ENCODE assay signal across 1 cellular context in genomic region chr20:18793625-18794427, GRCh38.
TF ChIP-seq lines count a peak whose summit lies in the region.

No MANE protein-coding gene starts in this region.

TF ChIP-seq in HepG2, 621 proteins besides CTCF, POLR2A, EP300 and RAD21 (continued from another document and continues in another):
- TF ChIP-seq, protein P1, sequence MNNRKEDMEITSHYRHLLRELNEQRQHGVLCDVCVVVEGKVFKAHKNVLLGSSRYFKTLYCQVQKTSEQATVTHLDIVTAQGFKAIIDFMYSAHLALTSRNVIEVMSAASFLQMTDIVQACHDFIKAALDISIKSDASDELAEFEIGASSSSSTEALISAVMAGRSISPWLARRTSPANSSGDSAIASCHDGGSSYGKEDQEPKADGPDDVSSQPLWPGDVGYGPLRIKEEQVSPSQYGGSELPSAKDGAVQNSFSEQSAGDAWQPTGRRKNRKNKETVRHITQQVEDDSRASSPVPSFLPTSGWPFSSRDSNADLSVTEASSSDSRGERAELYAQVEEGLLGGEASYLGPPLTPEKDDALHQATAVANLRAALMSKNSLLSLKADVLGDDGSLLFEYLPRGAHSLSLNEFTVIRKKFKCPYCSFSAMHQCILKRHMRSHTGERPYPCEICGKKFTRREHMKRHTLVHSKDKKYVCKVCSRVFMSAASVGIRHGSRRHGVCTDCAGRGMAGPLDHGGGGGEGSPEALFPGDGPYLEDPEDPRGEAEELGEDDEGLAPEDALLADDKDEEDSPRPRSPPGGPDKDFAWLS (CRISPR knock-in tag; IDR thresholded peaks at IDR 0.05; ENCODE audit: borderline replicate concordance) = no peak
- TF ChIP-seq TEAD3 (CRISPR knock-in tag; optimal IDR thresholded peaks at IDR 0.05; ENCODE audit: borderline replicate concordance) (peak; percentile 73), ZNF781 (CRISPR knock-in tag; IDR thresholded peaks at IDR 0.05; ENCODE audit: borderline replicate concordance, not compliant biosample characterization) (peak; percentile 87), SRSF1 (optimal IDR thresholded peaks at IDR 0.05; ENCODE audit: low read depth, low read length) (peak; percentile 93), PITX1 (CRISPR knock-in tag; IDR thresholded peaks at IDR 0.05) (peak; percentile 85; the same call in 1 of the 2 replicates), HNF4A (CRISPR knock-in tag; IDR thresholded peaks at IDR 0.05) (no peak; the same call in 1 of the 2 replicates), SMAD3 (CRISPR knock-in tag; IDR thresholded peaks at IDR 0.05) (peak; percentile 89), ZNF547 (CRISPR knock-in tag; IDR thresholded peaks at IDR 0.05) (peak; percentile 60; the same call in 1 of the 2 replicates), FOXM1 (CRISPR knock-in tag; IDR thresholded peaks at IDR 0.05) (peak; percentile 42; the same call in 1 of the 2 replicates), ZNF24 (IDR thresholded peaks at IDR 0.05) (no peak), ZNF563 (CRISPR knock-in tag; IDR thresholded peaks at IDR 0.05) (peak; percentile 84; the same call in 1 of the 2 replicates), ZNF235 (CRISPR knock-in tag; IDR thresholded peaks at IDR 0.05; ENCODE audit: borderline replicate concordance) (peak; percentile 67; the same call in 1 of the 2 replicates), CENPT (CRISPR knock-in tag; IDR thresholded peaks at IDR 0.05; ENCODE audit: low read depth) (no peak; the same call in 1 of the 2 replicates), JUN (CRISPR knock-in tag; IDR thresholded peaks at IDR 0.05) (peak; percentile 66; the same call in 1 of the 2 replicates), NFE2L2 (IDR thresholded peaks at IDR 0.05; ENCODE audit: low read length) (no peak), SP1 (IDR thresholded peaks at IDR 0.05) (no peak), SP1 (CRISPR knock-in tag; IDR thresholded peaks at IDR 0.05) (peak; percentile 71), ZNF256 (CRISPR knock-in tag; conservative IDR thresholded peaks at IDR 0.05) (peak; percentile 88; the same call in 1 of the 2 replicates), PAX8 (CRISPR knock-in tag; IDR thresholded peaks at IDR 0.05; ENCODE audit: borderline replicate concordance) (0 out of 2 replicates have a peak, but pooled peaks have one; percentile 58), IKZF1 (IDR thresholded peaks at IDR 0.05) (no peak), ZBTB14 (CRISPR knock-in tag; IDR thresholded peaks at IDR 0.05) (no peak), FOXK1 (CRISPR knock-in tag; IDR thresholded peaks at IDR 0.05; ENCODE audit: borderline replicate concordance, low read depth) (peak; percentile 99), TGIF2 (CRISPR knock-in tag; IDR thresholded peaks at IDR 0.05) (peak; percentile 81), RFX1 (IDR thresholded peaks at IDR 0.05) (no peak), ZNF788 (CRISPR knock-in tag; IDR thresholded peaks at IDR 0.05; ENCODE audit: borderline replicate concordance) (peak; percentile 95), KAT8 (CRISPR knock-in tag; IDR thresholded peaks at IDR 0.05) (peak; percentile 99), MYPOP (CRISPR knock-in tag; IDR thresholded peaks at IDR 0.05) (no peak), HNF1A (IDR thresholded peaks at IDR 0.05; ENCODE audit: low read depth) (0 out of 2 replicates have a peak, but pooled peaks have one; percentile 12), HNF1A (CRISPR knock-in tag; IDR thresholded peaks at IDR 0.05; ENCODE audit: borderline replicate concordance) (peak; percentile 78; the same call in 1 of the 2 replicates), ZNF766 (CRISPR knock-in tag; IDR thresholded peaks at IDR 0.05; ENCODE audit: borderline replicate concordance) (peak; percentile 96), GATAD1 (CRISPR knock-in tag; IDR thresholded peaks at IDR 0.05) (peak; percentile 93), FOXP1 (IDR thresholded peaks at IDR 0.05) (no peak), FOXP1 (CRISPR knock-in tag; IDR thresholded peaks at IDR 0.05) (no peak), BCL6 (CRISPR knock-in tag; IDR thresholded peaks at IDR 0.05) (peak; percentile 26; the same call in 1 of the 2 replicates), ZNF317 (CRISPR knock-in tag; IDR thresholded peaks at IDR 0.05) (0 out of 2 replicates have a peak, but pooled peaks have one; percentile 65), GATA4 (IDR thresholded peaks at IDR 0.05; ENCODE audit: borderline replicate concordance, low read depth) (0 out of 2 replicates have a peak, but pooled peaks have one; percentile 26), NR2F6 (IDR thresholded peaks at IDR 0.05) (peak; percentile 26; the same call in 1 of the 2 replicates), NR2F6 (CRISPR knock-in tag; IDR thresholded peaks at IDR 0.05) (peak; percentile 44; the same call in 1 of the 2 replicates), ZBED4 (CRISPR knock-in tag; IDR thresholded peaks at IDR 0.05; ENCODE audit: borderline replicate concordance) (no peak), ZNF225 (CRISPR knock-in tag; IDR thresholded peaks at IDR 0.05) (peak; percentile 83), ISX (CRISPR knock-in tag; conservative IDR thresholded peaks at IDR 0.05) (peak; percentile 90; the same call in 1 of the 2 replicates), SMYD3 (CRISPR knock-in tag; IDR thresholded peaks at IDR 0.05) (peak; percentile 41; the same call in 1 of the 2 replicates), FOXO1 (CRISPR knock-in tag; IDR thresholded peaks at IDR 0.05) (peak; percentile 92), ZNF432 (CRISPR knock-in tag; IDR thresholded peaks at IDR 0.05; ENCODE audit: borderline replicate concordance) (no peak), ZNF264 (CRISPR knock-in tag; IDR thresholded peaks at IDR 0.05) (peak; percentile 88), ZNF878 (CRISPR knock-in tag; IDR thresholded peaks at IDR 0.05) (no peak)
- TF ChIP-seq, protein P2, sequence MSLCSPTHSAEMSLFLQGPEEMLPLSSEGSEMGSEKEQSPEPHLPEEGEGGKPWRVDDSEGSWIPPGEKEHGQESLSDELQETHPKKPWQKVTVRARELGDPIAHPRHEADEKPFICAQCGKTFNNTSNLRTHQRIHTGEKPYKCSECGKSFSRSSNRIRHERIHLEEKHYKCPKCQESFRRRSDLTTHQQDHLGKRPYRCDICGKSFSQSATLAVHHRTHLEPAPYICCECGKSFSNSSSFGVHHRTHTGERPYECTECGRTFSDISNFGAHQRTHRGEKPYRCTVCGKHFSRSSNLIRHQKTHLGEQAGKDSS (CRISPR knock-in tag; IDR thresholded peaks at IDR 0.05; ENCODE audit: borderline replicate concordance, low read depth) = peak; percentile 92
- TF ChIP-seq, protein P3, sequence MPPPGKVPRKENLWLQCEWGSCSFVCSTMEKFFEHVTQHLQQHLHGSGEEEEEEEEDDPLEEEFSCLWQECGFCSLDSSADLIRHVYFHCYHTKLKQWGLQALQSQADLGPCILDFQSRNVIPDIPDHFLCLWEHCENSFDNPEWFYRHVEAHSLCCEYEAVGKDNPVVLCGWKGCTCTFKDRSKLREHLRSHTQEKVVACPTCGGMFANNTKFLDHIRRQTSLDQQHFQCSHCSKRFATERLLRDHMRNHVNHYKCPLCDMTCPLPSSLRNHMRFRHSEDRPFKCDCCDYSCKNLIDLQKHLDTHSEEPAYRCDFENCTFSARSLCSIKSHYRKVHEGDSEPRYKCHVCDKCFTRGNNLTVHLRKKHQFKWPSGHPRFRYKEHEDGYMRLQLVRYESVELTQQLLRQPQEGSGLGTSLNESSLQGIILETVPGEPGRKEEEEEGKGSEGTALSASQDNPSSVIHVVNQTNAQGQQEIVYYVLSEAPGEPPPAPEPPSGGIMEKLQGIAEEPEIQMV (CRISPR knock-in tag; IDR thresholded peaks at IDR 0.05; ENCODE audit: low read depth) = peak; percentile 86; the same call in 1 of the 2 replicates
- TF ChIP-seq, protein P4, sequence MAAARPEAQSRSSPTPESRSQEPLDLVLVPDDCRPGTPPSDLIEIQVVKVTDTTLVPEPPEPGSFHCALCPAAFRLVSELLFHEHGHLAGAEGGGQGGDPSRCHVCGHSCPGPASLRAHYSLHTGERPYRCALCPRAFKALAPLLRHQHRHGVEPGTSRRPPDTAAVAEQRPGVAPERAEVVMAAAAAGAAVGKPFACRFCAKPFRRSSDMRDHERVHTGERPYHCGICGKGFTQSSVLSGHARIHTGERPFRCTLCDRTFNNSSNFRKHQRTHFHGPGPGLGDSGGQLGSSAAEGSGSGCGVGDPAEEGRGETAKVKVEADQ (CRISPR knock-in tag; IDR thresholded peaks at IDR 0.05; ENCODE audit: borderline replicate concordance) = peak; percentile 99
- TF ChIP-seq, protein P5, sequence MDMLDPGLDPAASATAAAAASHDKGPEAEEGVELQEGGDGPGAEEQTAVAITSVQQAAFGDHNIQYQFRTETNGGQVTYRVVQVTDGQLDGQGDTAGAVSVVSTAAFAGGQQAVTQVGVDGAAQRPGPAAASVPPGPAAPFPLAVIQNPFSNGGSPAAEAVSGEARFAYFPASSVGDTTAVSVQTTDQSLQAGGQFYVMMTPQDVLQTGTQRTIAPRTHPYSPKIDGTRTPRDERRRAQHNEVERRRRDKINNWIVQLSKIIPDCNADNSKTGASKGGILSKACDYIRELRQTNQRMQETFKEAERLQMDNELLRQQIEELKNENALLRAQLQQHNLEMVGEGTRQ (IDR thresholded peaks at IDR 0.05; ENCODE audit: low read depth, low read length) = peak; percentile 99
- TF ChIP-seq, protein P5 (CRISPR knock-in tag; IDR thresholded peaks at IDR 0.05; ENCODE audit: borderline replicate concordance) = peak; percentile 100
